ENCODE assay signal across 8 cellular contexts in the genomic region with DNA sequence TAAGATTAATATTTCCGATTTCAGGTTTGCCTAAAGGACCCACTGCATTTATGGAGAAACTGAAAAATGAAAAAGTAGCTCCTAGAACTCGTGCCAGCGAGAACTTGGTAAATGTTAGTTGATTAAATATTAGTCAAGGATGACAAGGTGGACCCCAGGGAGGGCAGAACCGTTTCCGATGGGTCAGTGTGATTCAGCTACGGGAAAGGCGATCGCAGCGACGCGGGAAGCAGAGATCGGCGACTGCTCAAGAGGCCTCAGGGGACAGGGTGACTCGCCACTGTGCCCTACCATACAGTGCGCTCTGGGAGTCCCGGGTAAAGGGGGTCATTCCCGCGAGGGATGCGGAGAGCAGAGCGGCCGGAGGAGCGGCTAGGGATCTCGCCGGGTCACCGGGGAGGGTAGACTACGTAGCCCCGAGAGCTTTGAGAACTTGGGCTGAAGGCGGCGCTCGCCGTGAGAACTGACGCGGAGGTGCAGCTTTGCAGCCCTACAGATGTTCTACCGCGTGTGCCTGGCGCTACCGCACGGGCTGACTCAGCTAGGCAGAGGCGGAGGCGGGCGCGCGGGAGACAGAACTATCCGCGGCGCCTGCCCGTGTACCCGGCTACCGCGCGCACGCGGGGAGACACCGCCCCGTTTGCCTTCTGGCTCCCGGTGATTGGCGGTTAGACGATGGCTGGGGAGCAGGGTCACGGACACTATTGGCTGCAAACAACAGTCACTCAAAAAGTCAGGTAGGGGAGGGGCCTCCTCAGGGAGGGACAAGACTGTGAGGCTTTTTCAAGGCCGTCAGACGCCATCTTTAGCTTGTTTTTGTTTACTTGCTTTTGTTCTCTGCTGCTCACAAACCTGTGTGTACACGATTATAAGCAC. TPM values are rescaled to one million over a fixed set of nuclear protein-coding genes. Genes with fewer than 3 reads are reported as not detected.
A peak's percentile ranks its signal among the peaks of the same experiment; 100 is the strongest.
DNase-seq lines count a peak whose midpoint lies in the region; ATAC-seq and TF ChIP-seq lines count a peak whose summit lies in the region.

No MANE protein-coding gene starts in this region.

- H3K27me3 Mint-ChIP-seq in activated naive CD8-positive, alpha-beta T cell treated with anti-CD3 and anti-CD28 coated beads for 36 hours = no peaks in the 10 kb centered on the region

- H3K36me3 ChIP-seq in ovary = no peaks in the 10 kb centered on the region
- H3K36me3 ChIP-seq in tibial artery = no peaks in the 10 kb centered on the region

- no peaks in the 10 kb centered on the region for H3K9me3 Mint-ChIP-seq in activated naive CD8-positive, alpha-beta T cell treated with anti-CD3 and anti-CD28 coated beads for 36 hours

- H3K27me3 ChIP-seq in ovary (no peaks in the 10 kb centered on the region), tibial artery (no peaks in the 10 kb centered on the region)

- peak overlapping the region; percentile 56 for H3K4me3 ChIP-seq in ovary
- H3K4me3 ChIP-seq in tibial artery = peak overlapping the region; percentile 64 to 65

- peaks cover 35% of the 10 kb centered on the region for H3K4me1 Mint-ChIP-seq in activated naive CD8-positive, alpha-beta T cell treated with anti-CD3 and anti-CD28 coated beads for 36 hours

- TF ChIP-seq CTCF in GM10266 (IDR thresholded peaks at IDR 0.05; ENCODE audit: control insufficient read depth, insufficient read depth, low read depth, missing control alignments) (peak; percentile 33), ovary (IDR thresholded peaks at IDR 0.05) (peak in 1 of 3 donors; percentile 28), tibial artery (IDR thresholded peaks at IDR 0.05) (peak in 1 of 2 experiments; percentile 25)

- H3K27ac ChIP-seq in ovary (peak overlapping the region; percentile 8 to 90), tibial artery (peak overlapping the region; percentile 92)

- intact Hi-C loops in head of caudate nucleus (cut with DNase I) (no loop called here), ovary (cut with DNase I) (loop anchor here in 1 of 4 donors (5.0 kb wide), 1 partner anchor 296 kb away; a partner anchor contains a TSS), tibial artery (cut with DNase I; ENCODE audit: low total_unique reads) (no loop called here)

- DNase-seq in GM10266 (ENCODE audit: extremely low spot score) (peak; percentile 98), NCI-H1092 (lab: John Stamatoyannopoulos, UW) (peak; percentile 99), head of caudate nucleus (peak; percentile 96 to 99 (median 98)), ovary (peak; percentile 94 to 96 (median 95)), tibial artery (peak; percentile 95 to 98)
- DNase-seq in activated naive CD8-positive, alpha-beta T cell treated with anti-CD3 and anti-CD28 coated beads for 36 hours = peak; percentile 99

- WGBS in ovary, 3 donors = 0 to 1% (median 1%) methylated on average over 46 to 62 of the region's 62 CpGs

- TF ChIP-seq EP300 in ovary (IDR thresholded peaks at IDR 0.05) = no peak

- H3K36me3 Mint-ChIP-seq in activated naive CD8-positive, alpha-beta T cell treated with anti-CD3 and anti-CD28 coated beads for 36 hours = peaks cover 5% of the 10 kb centered on the region

- no peaks in the 10 kb centered on the region for H3K9me3 ChIP-seq in ovary
- H3K9me3 ChIP-seq in tibial artery = no peaks in the 10 kb centered on the region

- TF ChIP-seq POLR2A in ovary (IDR thresholded peaks at IDR 0.05) = peak; percentile 63

- peak overlapping the region; percentile 96 for H3K4me3 Mint-ChIP-seq in activated naive CD8-positive, alpha-beta T cell treated with anti-CD3 and anti-CD28 coated beads for 36 hours

- H3K27ac Mint-ChIP-seq in activated naive CD8-positive, alpha-beta T cell treated with anti-CD3 and anti-CD28 coated beads for 36 hours = peak overlapping the region; percentile 98

- ATAC-seq in HG02588 (IDR thresholded peaks at IDR 0.05; ENCODE audit: unreplicated experiment) (peak; percentile 94), SK-N-SH treated with all-trans-retinoic acid at 6 μM for 48 hours (peak; percentile 98)

- H3K4me1 ChIP-seq in ovary (ENCODE audit: insufficient read depth) = peaks cover 6% of the 10 kb centered on the region
- H3K4me1 ChIP-seq in tibial artery = peaks cover 0 to 23% (median 14%) of the 10 kb centered on the region in 4 donors

TF ChIP-seq in SK-N-SH treated with all-trans-retinoic acid at 6 μM for 48 hours, 23 proteins besides CTCF, POLR2A, EP300 and RAD21:
- TF ChIP-seq OSR1 (CRISPR knock-in tag; IDR thresholded peaks at IDR 0.05) (no peak), SNAI2 (CRISPR knock-in tag; IDR thresholded peaks at IDR 0.05) (no peak), GLIS3 (CRISPR knock-in tag; IDR thresholded peaks at IDR 0.05) (no peak), ZNF565 (CRISPR knock-in tag; conservative IDR thresholded peaks at IDR 0.05; ENCODE audit: low read depth) (no peak), ARNTL (CRISPR knock-in tag; IDR thresholded peaks at IDR 0.05; ENCODE audit: borderline replicate concordance, low read depth) (no peak), ISL1 (CRISPR knock-in tag; IDR thresholded peaks at IDR 0.05) (no peak), PPARA (CRISPR knock-in tag; IDR thresholded peaks at IDR 0.05; ENCODE audit: borderline replicate concordance) (no peak), ZC3H10 (CRISPR knock-in tag; IDR thresholded peaks at IDR 0.05) (no peak), ZFP3 (CRISPR knock-in tag; IDR thresholded peaks at IDR 0.05) (no peak), TCF4 (CRISPR knock-in tag; IDR thresholded peaks at IDR 0.05; ENCODE audit: borderline replicate concordance) (no peak; the same call in 1 of the 2 replicates), TOX (CRISPR knock-in tag; IDR thresholded peaks at IDR 0.05; ENCODE audit: borderline replicate concordance) (no peak)
- TF ChIP-seq, protein P1, sequence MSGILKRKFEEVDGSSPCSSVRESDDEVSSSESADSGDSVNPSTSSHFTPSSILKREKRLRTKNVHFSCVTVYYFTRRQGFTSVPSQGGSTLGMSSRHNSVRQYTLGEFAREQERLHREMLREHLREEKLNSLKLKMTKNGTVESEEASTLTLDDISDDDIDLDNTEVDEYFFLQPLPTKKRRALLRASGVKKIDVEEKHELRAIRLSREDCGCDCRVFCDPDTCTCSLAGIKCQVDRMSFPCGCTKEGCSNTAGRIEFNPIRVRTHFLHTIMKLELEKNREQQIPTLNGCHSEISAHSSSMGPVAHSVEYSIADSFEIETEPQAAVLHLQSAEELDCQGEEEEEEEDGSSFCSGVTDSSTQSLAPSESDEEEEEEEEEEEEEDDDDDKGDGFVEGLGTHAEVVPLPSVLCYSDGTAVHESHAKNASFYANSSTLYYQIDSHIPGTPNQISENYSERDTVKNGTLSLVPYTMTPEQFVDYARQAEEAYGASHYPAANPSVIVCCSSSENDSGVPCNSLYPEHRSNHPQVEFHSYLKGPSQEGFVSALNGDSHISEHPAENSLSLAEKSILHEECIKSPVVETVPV (CRISPR knock-in tag; IDR thresholded peaks at IDR 0.05) = no peak
- TF ChIP-seq, protein P2, sequence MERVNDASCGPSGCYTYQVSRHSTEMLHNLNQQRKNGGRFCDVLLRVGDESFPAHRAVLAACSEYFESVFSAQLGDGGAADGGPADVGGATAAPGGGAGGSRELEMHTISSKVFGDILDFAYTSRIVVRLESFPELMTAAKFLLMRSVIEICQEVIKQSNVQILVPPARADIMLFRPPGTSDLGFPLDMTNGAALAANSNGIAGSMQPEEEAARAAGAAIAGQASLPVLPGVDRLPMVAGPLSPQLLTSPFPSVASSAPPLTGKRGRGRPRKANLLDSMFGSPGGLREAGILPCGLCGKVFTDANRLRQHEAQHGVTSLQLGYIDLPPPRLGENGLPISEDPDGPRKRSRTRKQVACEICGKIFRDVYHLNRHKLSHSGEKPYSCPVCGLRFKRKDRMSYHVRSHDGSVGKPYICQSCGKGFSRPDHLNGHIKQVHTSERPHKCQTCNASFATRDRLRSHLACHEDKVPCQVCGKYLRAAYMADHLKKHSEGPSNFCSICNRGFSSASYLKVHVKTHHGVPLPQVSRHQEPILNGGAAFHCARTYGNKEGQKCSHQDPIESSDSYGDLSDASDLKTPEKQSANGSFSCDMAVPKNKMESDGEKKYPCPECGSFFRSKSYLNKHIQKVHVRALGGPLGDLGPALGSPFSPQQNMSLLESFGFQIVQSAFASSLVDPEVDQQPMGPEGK (CRISPR knock-in tag; IDR thresholded peaks at IDR 0.05; ENCODE audit: borderline replicate concordance) = no peak
- TF ChIP-seq, protein P3, sequence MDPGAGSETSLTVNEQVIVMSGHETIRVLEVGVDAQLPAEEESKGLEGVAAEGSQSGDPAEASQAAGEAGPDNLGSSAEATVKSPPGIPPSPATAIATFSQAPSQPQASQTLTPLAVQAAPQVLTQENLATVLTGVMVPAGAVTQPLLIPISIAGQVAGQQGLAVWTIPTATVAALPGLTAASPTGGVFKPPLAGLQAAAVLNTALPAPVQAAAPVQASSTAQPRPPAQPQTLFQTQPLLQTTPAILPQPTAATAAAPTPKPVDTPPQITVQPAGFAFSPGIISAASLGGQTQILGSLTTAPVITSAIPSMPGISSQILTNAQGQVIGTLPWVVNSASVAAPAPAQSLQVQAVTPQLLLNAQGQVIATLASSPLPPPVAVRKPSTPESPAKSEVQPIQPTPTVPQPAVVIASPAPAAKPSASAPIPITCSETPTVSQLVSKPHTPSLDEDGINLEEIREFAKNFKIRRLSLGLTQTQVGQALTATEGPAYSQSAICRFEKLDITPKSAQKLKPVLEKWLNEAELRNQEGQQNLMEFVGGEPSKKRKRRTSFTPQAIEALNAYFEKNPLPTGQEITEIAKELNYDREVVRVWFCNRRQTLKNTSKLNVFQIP (CRISPR knock-in tag; IDR thresholded peaks at IDR 0.05; ENCODE audit: borderline replicate concordance, low read depth) = no peak

RNA-seq across cellular contexts. Expression of a gene that starts 3.2 kb away (rescaled TPM):
- 10 to 100 TPM; 10.5 to 11.1 TPM for total RNA-seq in activated naive CD8-positive, alpha-beta T cell treated with anti-CD3 and anti-CD28 coated beads for 36 hours
- total RNA-seq in ovary = 10 to 100 TPM in 4 of 7 donors, 1 to 10 TPM in 3; 7.2 to 11.8 (median 10.2) TPM
- polyA plus RNA-seq in ovary = 10 to 100 TPM; 12.1 to 12.7 TPM

RNA-seq across cellular contexts. Expression of a gene that starts 24.4 kb away (rescaled TPM):
- total RNA-seq in activated naive CD8-positive, alpha-beta T cell treated with anti-CD3 and anti-CD28 coated beads for 36 hours = 1 to 10 TPM in 1 of 2 experiments, under 1 TPM in 1; 0.90 to 1.0 TPM
- 10 to 100 TPM; 13.7 to 34.5 (median 19.1) TPM for total RNA-seq in ovary
- polyA plus RNA-seq in ovary = 10 to 100 TPM; 11.2 to 21.1 TPM

RNA-seq across cellular contexts. Expression of a gene that starts 27.9 kb away (rescaled TPM):
- total RNA-seq in activated naive CD8-positive, alpha-beta T cell treated with anti-CD3 and anti-CD28 coated beads for 36 hours = 100 to 1,000 TPM; 162 to 164 TPM
- 100 to 1,000 TPM in 1 of 7 donors, 10 to 100 TPM in 6; 65.3 to 144 (median 77.4) TPM for total RNA-seq in ovary
- polyA plus RNA-seq in ovary = 100 to 1,000 TPM in 1 of 2 donors, 10 to 100 TPM in 1; 79.9 to 112 TPM

RNA-seq across cellular contexts. Expression of a gene that starts 35.2 kb away (rescaled TPM):
- total RNA-seq in activated naive CD8-positive, alpha-beta T cell treated with anti-CD3 and anti-CD28 coated beads for 36 hours = not detected
- not detected for total RNA-seq in ovary
- polyA plus RNA-seq in ovary = not detected

RNA-seq across cellular contexts. Expression of a gene that starts 49.9 kb away (rescaled TPM):
- 10 to 100 TPM; 51.9 to 53.6 TPM for total RNA-seq in activated naive CD8-positive, alpha-beta T cell treated with anti-CD3 and anti-CD28 coated beads for 36 hours
- total RNA-seq in ovary = 100 to 1,000 TPM in 1 of 7 donors, 10 to 100 TPM in 6; 31.6 to 111 (median 41.6) TPM
- 10 to 100 TPM; 55.6 to 58.4 TPM for polyA plus RNA-seq in ovary

Comparison
In these comparisons a context has a peak if more than half of its experiments do, and no peak if none do; other contexts are left out.
1. Peak in every context shown above with its lines: DNase-seq, ATAC-seq, H3K4me3 ChIP-seq and H3K27ac ChIP-seq.
2. RNA of a gene that starts 24.4 kb away (total RNA-seq): 13.7 to 34.5 TPM in ovary; 0.90 to 1.0 TPM in activated naive CD8-positive, alpha-beta T cell treated with anti-CD3 and anti-CD28 coated beads for 36 hours; every median in the first group is over 4 times any median in the second.